11 cellular contexts compared by ENCODE assay signal in genomic region chr1:74811421-74812179, GRCh38.
DNase-seq lines count a peak whose midpoint lies in the region; ATAC-seq and TF ChIP-seq lines count a peak whose summit lies in the region.
"Had no signal": no experiment of that assay in that cellular context is flagged by ENCODE, and none has a peak within 500 bp of the region (broad histone marks: within the 10 kb centered on the region; RNA-seq: fewer than 3 reads in every experiment).

No MANE protein-coding gene starts in this region.

- H3K27me3 ChIP-seq in ACC112 (ENCODE audit: insufficient read depth, low read length) = no peaks in the 10 kb centered on the region
- H3K27me3 ChIP-seq in Peyer's patch = no peaks in the 10 kb centered on the region
- H3K27me3 ChIP-seq: pancreas had no signal

- no peak overlapping the region for H3K27ac ChIP-seq in ACC112 (ENCODE audit: low read depth, low read length)
- H3K27ac ChIP-seq in Peyer's patch = no peak overlapping the region
- H3K27ac ChIP-seq: C4-2B, pancreas had no signal

- no peak for TF ChIP-seq CTCF in Peyer's patch (IDR thresholded peaks at IDR 0.05)

- H3K9me3 ChIP-seq in Peyer's patch = no peaks in the 10 kb centered on the region
- H3K9me3 ChIP-seq: pancreas had no signal

- no peaks in the 10 kb centered on the region for H3K79me2 ChIP-seq in ACC112 (ENCODE audit: control insufficient read depth, insufficient read depth, low read length, unreplicated experiment)

- ATAC-seq in GM19035 (IDR thresholded peaks at IDR 0.05; ENCODE audit: unreplicated experiment) (peak; percentile 60), HG02973 (IDR thresholded peaks at IDR 0.05; ENCODE audit: unreplicated experiment) (peak; percentile 57)
- ATAC-seq: pancreas had no signal

- no peak for TF ChIP-seq POLR2A in Peyer's patch (IDR thresholded peaks at IDR 0.05)

- H3K4me3 ChIP-seq in ACC112 (ENCODE audit: low read depth, low read length) (no peak overlapping the region), Peyer's patch (no peak overlapping the region)
- H3K4me3 ChIP-seq: pancreas had no signal

- no peaks in the 10 kb centered on the region for H3K4me1 ChIP-seq in ACC112 (ENCODE audit: control insufficient read depth, insufficient read depth, low read length, unreplicated experiment)
- H3K4me1 ChIP-seq in Peyer's patch = no peaks in the 10 kb centered on the region
- H3K4me1 ChIP-seq: pancreas had no signal

- H3K36me3 ChIP-seq in ACC112 (ENCODE audit: insufficient read depth, low read length) = no peaks in the 10 kb centered on the region
- H3K36me3 ChIP-seq in Peyer's patch = no peaks in the 10 kb centered on the region
- H3K36me3 ChIP-seq: pancreas had no signal

- peak overlapping the region; percentile 52 for H2AFZ ChIP-seq in ACC112 (ENCODE audit: low read length, unreplicated experiment)

- DNase-seq in NCI-H2171 (lab: John Stamatoyannopoulos, UW) (peak; percentile 91), Peyer's patch (no peak), AML-193 (lab: John Stamatoyannopoulos, UW) (no peak), NCI-H226 (no peak)
- no peak for DNase-seq in activated CD8-positive, alpha-beta memory T cell treated with anti-CD3 and anti-CD28 coated beads, Interleukin-2, amount 50 U/mL, for 48 hours
- DNase-seq: stimulated activated naive CD4-positive, alpha-beta T cell treated with Interleukin-2 at 50 U/mL for 16 hours had no signal
